ENCODE assay signal across 8 cellular contexts in the genomic region with DNA sequence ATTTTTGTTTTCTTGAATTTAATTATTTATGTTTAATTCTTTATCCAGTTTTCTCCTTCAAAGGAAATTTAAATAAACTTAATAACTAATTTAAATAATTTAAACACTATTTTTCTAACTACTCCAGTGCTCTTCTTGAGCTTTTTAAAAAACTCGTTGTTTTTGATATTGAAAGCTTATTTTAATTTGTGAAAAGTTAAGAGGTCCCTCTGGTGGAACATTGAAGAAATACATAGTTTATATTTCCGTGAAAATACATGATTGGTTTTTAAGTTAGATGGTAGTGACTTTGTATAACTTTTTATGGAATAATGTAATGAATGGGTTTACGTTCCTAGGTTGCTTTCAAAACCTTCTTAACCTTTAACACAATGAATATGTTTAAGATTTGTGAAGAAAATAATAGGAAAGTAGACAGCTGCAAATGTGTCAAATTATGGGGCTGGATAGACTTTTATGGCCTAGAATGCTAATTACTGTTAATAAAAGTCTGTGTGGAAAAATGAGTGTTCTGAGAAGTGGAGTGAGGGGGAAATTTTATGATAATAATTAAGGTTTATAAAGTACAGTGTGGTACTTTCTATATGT. TPM values are rescaled to one million over a fixed set of nuclear protein-coding genes. Genes with fewer than 3 reads are reported as not detected.
DNase-seq lines count a peak whose midpoint lies in the region; ATAC-seq, FAIRE-seq and TF ChIP-seq lines count a peak whose summit lies in the region.

No MANE protein-coding gene starts in this region.

- peak; percentile 99 for FAIRE-seq in A204.1 (lab: Jason Lieb, UNC)
- FAIRE-seq in urothelium cell line (lab: Jason Lieb, UNC), result no peak

- peak; percentile 24 for DNase-seq in GM13977 (ENCODE audit: low spot score)
- DNase-seq in SK-MEL-5 (ENCODE audit: low read depth, low spot score), result peak; percentile 49
- DNase-seq in foreskin melanocyte, result peak; percentile 16
- peak; percentile 6 for DNase-seq in urothelium cell line (ENCODE audit: low spot score)

- no peak for ATAC-seq in HG02678 (IDR thresholded peaks at IDR 0.05; ENCODE audit: unreplicated experiment)
- no peak for ATAC-seq in HG03108 (IDR thresholded peaks at IDR 0.05; ENCODE audit: unreplicated experiment)
- ATAC-seq in GM19035 (IDR thresholded peaks at IDR 0.05; ENCODE audit: unreplicated experiment), result no peak

- in situ Hi-C loops in GM13977 (cut with MboI; ENCODE audit: low pct_unique_long_range_greater_than_20kb, low sequenced_read_pairs, unreplicated experiment) (loop anchor here (25.0 kb wide), 1 partner anchor 345 kb away; no protein-coding TSS in a partner anchor), SK-MEL-5 (cut with HindIII; ENCODE audit: low pct_unique_long_range_greater_than_20kb, low sequenced_read_pairs) (no loop called here)

- peak; percentile 30 for TF ChIP-seq CTCF in GM13977 (IDR thresholded peaks at IDR 0.05; ENCODE audit: extremely low read depth, insufficient read depth, missing control alignments)

RNA-seq across cellular contexts. Expression of a gene that starts 45.9 kb away (rescaled TPM):
- total RNA-seq in SK-MEL-5 (2014; rRNA removed; shearing (Covaris generic)), result 7.8 and 9.0 TPM in 2 replicates
- polyA plus RNA-seq in SK-MEL-5 (2015; cell fraction: cytosol; rRNA removed), result 10.4 TPM in 2 replicates
- 7.2 and 9.0 TPM in 2 replicates for polyA plus RNA-seq in SK-MEL-5 (2015; cell fraction: nucleus; rRNA removed)
